In genomic region chr12:5328669-5329068, GRCh38 we compare ENCODE assay signal across 13 cellular contexts.
"Had no signal": no experiment of that assay in that cellular context is flagged by ENCODE, and none has a peak within 500 bp of the region (broad histone marks: within the 10 kb centered on the region; RNA-seq: fewer than 3 reads in every experiment).

No MANE protein-coding gene starts in this region.

- H3K27me3 ChIP-seq: cardiac muscle cell, esophagus squamous epithelium, suprapubic skin, upper lobe of left lung had no signal

- FAIRE-seq: colon had no signal

- H3K4me1 ChIP-seq: suprapubic skin, upper lobe of left lung had no signal

- H3K4me3 ChIP-seq: cardiac muscle cell, esophagus squamous epithelium, suprapubic skin, upper lobe of left lung had no signal

- H3K9me3 ChIP-seq: esophagus squamous epithelium, suprapubic skin, upper lobe of left lung had no signal

- DNase-seq: activated CD4-positive, CD25-positive, alpha-beta regulatory T cell treated with anti-CD3 and anti-CD28 coated beads, Interleukin-2, amount 50 U/mL, for 72 hours; activated naive CD4-positive, alpha-beta T cell treated with anti-CD3 and anti-CD28 coated beads, Interleukin-2, amount 10 ng/mL, durations not matched to agents 7 days and 5 days; esophagus squamous epithelium; hypothalamus; mesendoderm; nephron progenitor cell; T-cell; T-helper 9 cell had no signal

- H3K36me3 ChIP-seq: cardiac muscle cell, esophagus squamous epithelium, suprapubic skin, upper lobe of left lung had no signal

- ATAC-seq: sciatic nerve, T-cell had no signal

- H3K27ac ChIP-seq: cardiac muscle cell, esophagus squamous epithelium, suprapubic skin, upper lobe of left lung had no signal
